Comparison of ENCODE assay signal across 8 cellular contexts in genomic region chr17:76906463-76906862, GRCh38. TPM values are rescaled to one million over a fixed set of nuclear protein-coding genes. Genes with fewer than 3 reads are reported as not detected.
"Had no signal": no experiment of that assay in that cellular context is flagged by ENCODE, and none has a peak within 500 bp of the region (broad histone marks: within the 10 kb centered on the region; RNA-seq: fewer than 3 reads in every experiment).

No MANE protein-coding gene starts in this region.

- H3K4me1 Mint-ChIP-seq: IgD-negative memory B cell had no signal

- DNase-seq: IMR-90, KBM-7, KG1 had no signal

- H3K4me3 ChIP-seq: K562 had no signal

- H3K4me3 Mint-ChIP-seq: IgD-negative memory B cell had no signal

- H3K27ac ChIP-seq: HL-60 had no signal

- H3K27ac Mint-ChIP-seq: IgD-negative memory B cell had no signal

- ATAC-seq: HepG2, K562 had no signal

RNA-seq across cellular contexts. Expression of gene MGAT5B, which starts 38.3 kb away (rescaled TPM):
- total RNA-seq: HT-29 had no signal
- polyA plus RNA-seq: IgD-negative memory B cell had no signal
